Comparison of ENCODE assay signal across 9 cellular contexts in genomic region chr2:43427032-43427424, GRCh38.
DNase-seq lines count a peak whose midpoint lies in the region; ATAC-seq, FAIRE-seq and TF ChIP-seq lines count a peak whose summit lies in the region.
"Had no signal": no experiment of that assay in that cellular context is flagged by ENCODE, and none has a peak within 500 bp of the region (broad histone marks: within the 10 kb centered on the region; RNA-seq: fewer than 3 reads in every experiment).

No MANE protein-coding gene starts in this region.

- no peaks in the 10 kb centered on the region; the same call in 1 of the 2 replicates for H3K36me3 ChIP-seq in HUES48 (ENCODE audit: control insufficient read depth, insufficient read depth, low read length)
- H3K36me3 ChIP-seq in astrocyte (ENCODE audit: insufficient read depth, low read length), result no peaks in the 10 kb centered on the region
- H3K36me3 ChIP-seq in muscle layer of duodenum (ENCODE audit: control insufficient read depth in 1 of 2, insufficient read depth in 2 of 2, low read length in 2 of 2), result no peaks in the 10 kb centered on the region
- H3K36me3 ChIP-seq in BE2C, result peaks cover 3% of the 10 kb centered on the region

- CTCF ChIA-PET in A549 (lab: Yijun Ruan, JAX), result interaction anchor here (0.7 kb wide), 1 partner anchor 55 kb away, joined by 3 read pairs; no protein-coding TSS in a partner anchor

- H3K27ac ChIP-seq in A549 (peak overlapping the region; percentile 68 to 81), HUES48 (ENCODE audit: low read depth, low read length) (peak overlapping the region; percentile 24), astrocyte (ENCODE audit: low read depth, low read length) (peak overlapping the region; percentile 89), muscle layer of duodenum (ENCODE audit: low read length) (peak overlapping the region; percentile 77)

- no peaks in the 10 kb centered on the region for H3K27me3 Mint-ChIP-seq in astrocyte (ENCODE audit: low read depth, unreplicated experiment)

- no peaks in the 10 kb centered on the region for H3K9me3 Mint-ChIP-seq in astrocyte (ENCODE audit: unreplicated experiment)

- H3K4me2 ChIP-seq in A549 (peak overlapping the region; percentile 51), astrocyte (ENCODE audit: low read length) (peak overlapping the region; percentile 52)

- H3K9me3 ChIP-seq in A549, result no peaks in the 10 kb centered on the region
- no peaks in the 10 kb centered on the region for H3K9me3 ChIP-seq in HUES48 (ENCODE audit: control insufficient read depth, insufficient read depth, low read length)
- no peaks in the 10 kb centered on the region for H3K9me3 ChIP-seq in astrocyte (ENCODE audit: insufficient read depth, low read depth, low read length)
- H3K9me3 ChIP-seq in muscle layer of duodenum (ENCODE audit: control insufficient read depth in 1 of 2, low read length in 2 of 2), result no peaks in the 10 kb centered on the region
- no peaks in the 10 kb centered on the region for H3K9me3 ChIP-seq in BE2C

- POLR2A ChIA-PET in A549 (lab: Yijun Ruan, JAX), result no interaction called here

- 87% methylated on average over 8 of the region's 8 CpGs for WGBS in A549 (ENCODE audit: missing lambda C conversion rate)

- peak in 1 of 2 experiments; percentile 4; a peak in 2 of 6 replicates for ATAC-seq in A549
- ATAC-seq in GM21528 (IDR thresholded peaks at IDR 0.05; ENCODE audit: low FRiP score, unreplicated experiment), result no peak

- no peak overlapping the region for H3K4me3 Mint-ChIP-seq in astrocyte (ENCODE audit: unreplicated experiment)

- peak; percentile 13 to 20 for DNase-seq in A549 (ENCODE audit: low read depth in 1 of 2, low spot score in 1 of 2)
- DNase-seq in astrocyte (ENCODE audit: low read depth), result no peak
- DNase-seq in LoVo (ENCODE audit: low spot score), result no peak
- DNase-seq in BE2C, result no peak
- DNase-seq in HTR-8/SVneo (ENCODE audit: insufficient read length, low spot score), result no peak
- DNase-seq: NCI-H1417 treated with DMSO at 0.1 percent for 48 hours had no signal

- FAIRE-seq in A549 (lab: Jason Lieb, UNC), result no peak
- FAIRE-seq in astrocyte (lab: Jason Lieb, UNC), result no peak
- FAIRE-seq in HTR-8/SVneo (lab: Jason Lieb, UNC), result no peak

- TF ChIP-seq POLR2A in A549 (IDR thresholded peaks at IDR 0.05; ENCODE audit: low read length), result no peak

- H3K27me3 ChIP-seq in HUES48 (ENCODE audit: control insufficient read depth, insufficient read depth, low read length), result no peaks in the 10 kb centered on the region
- no peaks in the 10 kb centered on the region for H3K27me3 ChIP-seq in astrocyte (ENCODE audit: insufficient read depth, low read length)
- H3K27me3 ChIP-seq in muscle layer of duodenum (ENCODE audit: low read depth, low read length), result no peaks in the 10 kb centered on the region
- H3K27me3 ChIP-seq in BE2C, result no peaks in the 10 kb centered on the region

- H3K4me1 Mint-ChIP-seq in astrocyte (ENCODE audit: low read depth, unreplicated experiment), result peaks cover 27% of the 10 kb centered on the region

- no peaks in the 10 kb centered on the region for H3K79me2 ChIP-seq in astrocyte (ENCODE audit: insufficient read depth, low read length)

- H3K4me3 ChIP-seq in A549 (no peak overlapping the region), HUES48 (ENCODE audit: low read depth, low read length) (no peak overlapping the region), astrocyte (ENCODE audit: insufficient read depth, low read depth, low read length) (no peak overlapping the region), muscle layer of duodenum (ENCODE audit: low read depth in 1 of 2, low read length in 2 of 2) (no peak overlapping the region), BE2C (ENCODE audit: low read depth, low read length) (no peak overlapping the region)

- no peaks in the 10 kb centered on the region for H3K36me3 Mint-ChIP-seq in astrocyte (ENCODE audit: low read depth, unreplicated experiment)

- TF ChIP-seq EP300 in A549 (IDR thresholded peaks at IDR 0.05), result no peak

- peaks cover 64% of the 10 kb centered on the region for H3K4me1 ChIP-seq in A549
- H3K4me1 ChIP-seq in HUES48 (ENCODE audit: control insufficient read depth, insufficient read depth, low read length), result no peaks in the 10 kb centered on the region; the same call in 1 of the 2 replicates
- H3K4me1 ChIP-seq in astrocyte (ENCODE audit: insufficient read depth, low read length), result peaks cover 18% of the 10 kb centered on the region
- H3K4me1 ChIP-seq in muscle layer of duodenum (ENCODE audit: control insufficient read depth in 1 of 2, insufficient read depth in 2 of 2, low read length in 2 of 2), result peaks cover 10 to 17% of the 10 kb centered on the region in 2 donors
- H3K4me1 ChIP-seq in BE2C, result peaks cover 26% of the 10 kb centered on the region

- H4K20me1 ChIP-seq in astrocyte (ENCODE audit: insufficient read depth, low read length), result no peaks in the 10 kb centered on the region

- TF ChIP-seq CTCF in A549 (IDR thresholded peaks at IDR 0.05), result no peak
- no peak for TF ChIP-seq CTCF in astrocyte (IDR thresholded peaks at IDR 0.05; ENCODE audit: insufficient read depth, low read depth, low read length)
- TF ChIP-seq CTCF in BE2C (IDR thresholded peaks at IDR 0.05; ENCODE audit: low read depth, low read length), result no peak

- peak overlapping the region; percentile 96 for H3K27ac Mint-ChIP-seq in astrocyte (ENCODE audit: unreplicated experiment)

- H2AFZ ChIP-seq in astrocyte (ENCODE audit: low read depth, low read length), result no peak overlapping the region

- no peak for TF ChIP-seq RAD21 in A549 (conservative IDR thresholded peaks at IDR 0.05 in 1 of 2, IDR thresholded peaks at IDR 0.05 in 1 of 2)

- no peak overlapping the region for H3K9ac ChIP-seq in HUES48 (ENCODE audit: low read depth, low read length)
- H3K9ac ChIP-seq in astrocyte (ENCODE audit: low read length), result peak overlapping the region; percentile 60

TF ChIP-seq in A549, 52 proteins besides CTCF, POLR2A, EP300 and RAD21:
- TF ChIP-seq ZSCAN20 (CRISPR knock-in tag; IDR thresholded peaks at IDR 0.05) (no peak), HOXB5 (CRISPR knock-in tag; IDR thresholded peaks at IDR 0.05) (peak; percentile 47; the same call in 1 of the 2 replicates)

Comparison
In these comparisons a context has a peak if more than half of its experiments do, and no peak if none do; other contexts are left out.
1. DNase-seq: peak in A549 (2 of 2); none in astrocyte (single experiment), LoVo (single experiment), BE2C (single experiment) and HTR-8/SVneo (single experiment).
2. H3K27ac ChIP-seq: peak in every context shown above with its lines; median percentile 89 in astrocyte; 77 in muscle layer of duodenum; 74 in A549; 24 in HUES48.